1 cellular context compared by ENCODE assay signal in the genomic region with DNA sequence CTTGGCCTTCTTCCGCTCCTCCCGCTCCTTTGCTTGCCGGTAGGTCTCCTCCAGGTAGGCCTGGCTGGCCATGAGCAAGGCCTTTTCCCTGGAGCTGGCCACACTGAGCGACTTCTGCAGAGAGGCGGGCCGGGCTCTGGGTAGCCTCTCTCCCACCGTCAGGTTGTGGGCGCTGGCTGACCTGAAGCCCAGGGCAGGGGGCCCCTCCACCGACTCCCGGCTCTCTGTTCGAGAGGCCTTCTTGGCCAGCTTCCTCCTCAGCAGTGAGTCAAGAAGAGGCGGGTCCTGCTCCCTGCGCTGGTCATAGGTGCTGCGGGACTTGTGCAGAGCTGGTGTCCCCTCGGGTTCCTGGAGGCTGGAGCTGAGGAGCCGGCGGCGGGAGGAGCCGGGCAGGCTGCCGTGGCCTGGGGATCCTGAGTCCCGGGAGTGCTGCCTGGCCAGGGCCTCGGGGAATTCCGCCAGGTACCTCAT.
TF ChIP-seq lines count a peak whose summit lies in the region.

No MANE protein-coding gene starts in this region.

TF ChIP-seq in K562, 482 proteins besides CTCF, POLR2A, EP300 and RAD21:
- no peak for TF ChIP-seq BDP1 (IDR thresholded peaks at IDR 0.05; ENCODE audit: insufficient read depth, insufficient read length)
- TF ChIP-seq CREB1 (IDR thresholded peaks at IDR 0.05): no peak
- no peak for TF ChIP-seq CREB1 (CRISPR knock-in tag; IDR thresholded peaks at IDR 0.05)
- TF ChIP-seq, protein P1, sequence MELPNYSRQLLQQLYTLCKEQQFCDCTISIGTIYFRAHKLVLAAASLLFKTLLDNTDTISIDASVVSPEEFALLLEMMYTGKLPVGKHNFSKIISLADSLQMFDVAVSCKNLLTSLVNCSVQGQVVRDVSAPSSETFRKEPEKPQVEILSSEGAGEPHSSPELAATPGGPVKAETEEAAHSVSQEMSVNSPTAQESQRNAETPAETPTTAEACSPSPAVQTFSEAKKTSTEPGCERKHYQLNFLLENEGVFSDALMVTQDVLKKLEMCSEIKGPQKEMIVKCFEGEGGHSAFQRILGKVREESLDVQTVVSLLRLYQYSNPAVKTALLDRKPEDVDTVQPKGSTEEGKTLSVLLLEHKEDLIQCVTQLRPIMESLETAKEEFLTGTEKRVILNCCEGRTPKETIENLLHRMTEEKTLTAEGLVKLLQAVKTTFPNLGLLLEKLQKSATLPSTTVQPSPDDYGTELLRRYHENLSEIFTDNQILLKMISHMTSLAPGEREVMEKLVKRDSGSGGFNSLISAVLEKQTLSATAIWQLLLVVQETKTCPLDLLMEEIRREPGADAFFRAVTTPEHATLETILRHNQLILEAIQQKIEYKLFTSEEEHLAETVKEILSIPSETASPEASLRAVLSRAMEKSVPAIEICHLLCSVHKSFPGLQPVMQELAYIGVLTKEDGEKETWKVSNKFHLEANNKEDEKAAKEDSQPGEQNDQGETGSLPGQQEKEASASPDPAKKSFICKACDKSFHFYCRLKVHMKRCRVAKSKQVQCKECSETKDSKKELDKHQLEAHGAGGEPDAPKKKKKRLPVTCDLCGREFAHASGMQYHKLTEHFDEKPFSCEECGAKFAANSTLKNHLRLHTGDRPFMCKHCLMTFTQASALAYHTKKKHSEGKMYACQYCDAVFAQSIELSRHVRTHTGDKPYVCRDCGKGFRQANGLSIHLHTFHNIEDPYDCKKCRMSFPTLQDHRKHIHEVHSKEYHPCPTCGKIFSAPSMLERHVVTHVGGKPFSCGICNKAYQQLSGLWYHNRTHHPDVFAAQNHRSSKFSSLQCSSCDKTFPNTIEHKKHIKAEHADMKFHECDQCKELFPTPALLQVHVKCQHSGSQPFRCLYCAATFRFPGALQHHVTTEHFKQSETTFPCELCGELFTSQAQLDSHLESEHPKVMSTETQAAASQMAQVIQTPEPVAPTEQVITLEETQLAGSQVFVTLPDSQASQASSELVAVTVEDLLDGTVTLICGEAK (IDR thresholded peaks at IDR 0.05): no peak
- TF ChIP-seq, protein P1 (CRISPR knock-in tag; IDR thresholded peaks at IDR 0.05): no peak
- TF ChIP-seq, protein P2, sequence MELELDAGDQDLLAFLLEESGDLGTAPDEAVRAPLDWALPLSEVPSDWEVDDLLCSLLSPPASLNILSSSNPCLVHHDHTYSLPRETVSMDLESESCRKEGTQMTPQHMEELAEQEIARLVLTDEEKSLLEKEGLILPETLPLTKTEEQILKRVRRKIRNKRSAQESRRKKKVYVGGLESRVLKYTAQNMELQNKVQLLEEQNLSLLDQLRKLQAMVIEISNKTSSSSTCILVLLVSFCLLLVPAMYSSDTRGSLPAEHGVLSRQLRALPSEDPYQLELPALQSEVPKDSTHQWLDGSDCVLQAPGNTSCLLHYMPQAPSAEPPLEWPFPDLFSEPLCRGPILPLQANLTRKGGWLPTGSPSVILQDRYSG (tag; conservative IDR thresholded peaks at IDR 0.05; ENCODE audit: low read depth): no peak
- TF ChIP-seq, protein P3, sequence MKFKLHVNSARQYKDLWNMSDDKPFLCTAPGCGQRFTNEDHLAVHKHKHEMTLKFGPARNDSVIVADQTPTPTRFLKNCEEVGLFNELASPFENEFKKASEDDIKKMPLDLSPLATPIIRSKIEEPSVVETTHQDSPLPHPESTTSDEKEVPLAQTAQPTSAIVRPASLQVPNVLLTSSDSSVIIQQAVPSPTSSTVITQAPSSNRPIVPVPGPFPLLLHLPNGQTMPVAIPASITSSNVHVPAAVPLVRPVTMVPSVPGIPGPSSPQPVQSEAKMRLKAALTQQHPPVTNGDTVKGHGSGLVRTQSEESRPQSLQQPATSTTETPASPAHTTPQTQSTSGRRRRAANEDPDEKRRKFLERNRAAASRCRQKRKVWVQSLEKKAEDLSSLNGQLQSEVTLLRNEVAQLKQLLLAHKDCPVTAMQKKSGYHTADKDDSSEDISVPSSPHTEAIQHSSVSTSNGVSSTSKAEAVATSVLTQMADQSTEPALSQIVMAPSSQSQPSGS (CRISPR knock-in tag; IDR thresholded peaks at IDR 0.05): no peak
- no peak for TF ChIP-seq ZNF347 (CRISPR knock-in tag; IDR thresholded peaks at IDR 0.05; ENCODE audit: low read depth)
- TF ChIP-seq, protein P4, sequence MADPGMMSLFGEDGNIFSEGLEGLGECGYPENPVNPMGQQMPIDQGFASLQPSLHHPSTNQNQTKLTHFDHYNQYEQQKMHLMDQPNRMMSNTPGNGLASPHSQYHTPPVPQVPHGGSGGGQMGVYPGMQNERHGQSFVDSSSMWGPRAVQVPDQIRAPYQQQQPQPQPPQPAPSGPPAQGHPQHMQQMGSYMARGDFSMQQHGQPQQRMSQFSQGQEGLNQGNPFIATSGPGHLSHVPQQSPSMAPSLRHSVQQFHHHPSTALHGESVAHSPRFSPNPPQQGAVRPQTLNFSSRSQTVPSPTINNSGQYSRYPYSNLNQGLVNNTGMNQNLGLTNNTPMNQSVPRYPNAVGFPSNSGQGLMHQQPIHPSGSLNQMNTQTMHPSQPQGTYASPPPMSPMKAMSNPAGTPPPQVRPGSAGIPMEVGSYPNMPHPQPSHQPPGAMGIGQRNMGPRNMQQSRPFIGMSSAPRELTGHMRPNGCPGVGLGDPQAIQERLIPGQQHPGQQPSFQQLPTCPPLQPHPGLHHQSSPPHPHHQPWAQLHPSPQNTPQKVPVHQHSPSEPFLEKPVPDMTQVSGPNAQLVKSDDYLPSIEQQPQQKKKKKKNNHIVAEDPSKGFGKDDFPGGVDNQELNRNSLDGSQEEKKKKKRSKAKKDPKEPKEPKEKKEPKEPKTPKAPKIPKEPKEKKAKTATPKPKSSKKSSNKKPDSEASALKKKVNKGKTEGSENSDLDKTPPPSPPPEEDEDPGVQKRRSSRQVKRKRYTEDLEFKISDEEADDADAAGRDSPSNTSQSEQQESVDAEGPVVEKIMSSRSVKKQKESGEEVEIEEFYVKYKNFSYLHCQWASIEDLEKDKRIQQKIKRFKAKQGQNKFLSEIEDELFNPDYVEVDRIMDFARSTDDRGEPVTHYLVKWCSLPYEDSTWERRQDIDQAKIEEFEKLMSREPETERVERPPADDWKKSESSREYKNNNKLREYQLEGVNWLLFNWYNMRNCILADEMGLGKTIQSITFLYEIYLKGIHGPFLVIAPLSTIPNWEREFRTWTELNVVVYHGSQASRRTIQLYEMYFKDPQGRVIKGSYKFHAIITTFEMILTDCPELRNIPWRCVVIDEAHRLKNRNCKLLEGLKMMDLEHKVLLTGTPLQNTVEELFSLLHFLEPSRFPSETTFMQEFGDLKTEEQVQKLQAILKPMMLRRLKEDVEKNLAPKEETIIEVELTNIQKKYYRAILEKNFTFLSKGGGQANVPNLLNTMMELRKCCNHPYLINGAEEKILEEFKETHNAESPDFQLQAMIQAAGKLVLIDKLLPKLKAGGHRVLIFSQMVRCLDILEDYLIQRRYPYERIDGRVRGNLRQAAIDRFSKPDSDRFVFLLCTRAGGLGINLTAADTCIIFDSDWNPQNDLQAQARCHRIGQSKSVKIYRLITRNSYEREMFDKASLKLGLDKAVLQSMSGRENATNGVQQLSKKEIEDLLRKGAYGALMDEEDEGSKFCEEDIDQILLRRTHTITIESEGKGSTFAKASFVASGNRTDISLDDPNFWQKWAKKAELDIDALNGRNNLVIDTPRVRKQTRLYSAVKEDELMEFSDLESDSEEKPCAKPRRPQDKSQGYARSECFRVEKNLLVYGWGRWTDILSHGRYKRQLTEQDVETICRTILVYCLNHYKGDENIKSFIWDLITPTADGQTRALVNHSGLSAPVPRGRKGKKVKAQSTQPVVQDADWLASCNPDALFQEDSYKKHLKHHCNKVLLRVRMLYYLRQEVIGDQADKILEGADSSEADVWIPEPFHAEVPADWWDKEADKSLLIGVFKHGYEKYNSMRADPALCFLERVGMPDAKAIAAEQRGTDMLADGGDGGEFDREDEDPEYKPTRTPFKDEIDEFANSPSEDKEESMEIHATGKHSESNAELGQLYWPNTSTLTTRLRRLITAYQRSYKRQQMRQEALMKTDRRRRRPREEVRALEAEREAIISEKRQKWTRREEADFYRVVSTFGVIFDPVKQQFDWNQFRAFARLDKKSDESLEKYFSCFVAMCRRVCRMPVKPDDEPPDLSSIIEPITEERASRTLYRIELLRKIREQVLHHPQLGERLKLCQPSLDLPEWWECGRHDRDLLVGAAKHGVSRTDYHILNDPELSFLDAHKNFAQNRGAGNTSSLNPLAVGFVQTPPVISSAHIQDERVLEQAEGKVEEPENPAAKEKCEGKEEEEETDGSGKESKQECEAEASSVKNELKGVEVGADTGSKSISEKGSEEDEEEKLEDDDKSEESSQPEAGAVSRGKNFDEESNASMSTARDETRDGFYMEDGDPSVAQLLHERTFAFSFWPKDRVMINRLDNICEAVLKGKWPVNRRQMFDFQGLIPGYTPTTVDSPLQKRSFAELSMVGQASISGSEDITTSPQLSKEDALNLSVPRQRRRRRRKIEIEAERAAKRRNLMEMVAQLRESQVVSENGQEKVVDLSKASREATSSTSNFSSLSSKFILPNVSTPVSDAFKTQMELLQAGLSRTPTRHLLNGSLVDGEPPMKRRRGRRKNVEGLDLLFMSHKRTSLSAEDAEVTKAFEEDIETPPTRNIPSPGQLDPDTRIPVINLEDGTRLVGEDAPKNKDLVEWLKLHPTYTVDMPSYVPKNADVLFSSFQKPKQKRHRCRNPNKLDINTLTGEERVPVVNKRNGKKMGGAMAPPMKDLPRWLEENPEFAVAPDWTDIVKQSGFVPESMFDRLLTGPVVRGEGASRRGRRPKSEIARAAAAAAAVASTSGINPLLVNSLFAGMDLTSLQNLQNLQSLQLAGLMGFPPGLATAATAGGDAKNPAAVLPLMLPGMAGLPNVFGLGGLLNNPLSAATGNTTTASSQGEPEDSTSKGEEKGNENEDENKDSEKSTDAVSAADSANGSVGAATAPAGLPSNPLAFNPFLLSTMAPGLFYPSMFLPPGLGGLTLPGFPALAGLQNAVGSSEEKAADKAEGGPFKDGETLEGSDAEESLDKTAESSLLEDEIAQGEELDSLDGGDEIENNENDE (IDR thresholded peaks at IDR 0.05; ENCODE audit: low read depth, low read length): no peak
- TF ChIP-seq TBL1XR1 (IDR thresholded peaks at IDR 0.05; ENCODE audit: low read length in 2 of 2): no peak
- no peak for TF ChIP-seq BRD4 (IDR thresholded peaks at IDR 0.05)
- TF ChIP-seq ZNF3 (CRISPR knock-in tag; IDR thresholded peaks at IDR 0.05): no peak
- no peak for TF ChIP-seq NFRKB (IDR thresholded peaks at IDR 0.05; ENCODE audit: low read depth)
- TF ChIP-seq, protein P5, sequence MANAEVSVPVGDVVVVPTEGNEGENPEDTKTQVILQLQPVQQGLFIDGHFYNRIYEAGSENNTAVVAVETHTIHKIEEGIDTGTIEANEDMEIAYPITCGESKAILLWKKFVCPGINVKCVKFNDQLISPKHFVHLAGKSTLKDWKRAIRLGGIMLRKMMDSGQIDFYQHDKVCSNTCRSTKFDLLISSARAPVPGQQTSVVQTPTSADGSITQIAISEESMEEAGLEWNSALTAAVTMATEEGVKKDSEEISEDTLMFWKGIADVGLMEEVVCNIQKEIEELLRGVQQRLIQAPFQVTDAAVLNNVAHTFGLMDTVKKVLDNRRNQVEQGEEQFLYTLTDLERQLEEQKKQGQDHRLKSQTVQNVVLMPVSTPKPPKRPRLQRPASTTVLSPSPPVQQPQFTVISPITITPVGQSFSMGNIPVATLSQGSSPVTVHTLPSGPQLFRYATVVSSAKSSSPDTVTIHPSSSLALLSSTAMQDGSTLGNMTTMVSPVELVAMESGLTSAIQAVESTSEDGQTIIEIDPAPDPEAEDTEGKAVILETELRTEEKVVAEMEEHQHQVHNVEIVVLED (CRISPR knock-in tag; IDR thresholded peaks at IDR 0.05): no peak
- TF ChIP-seq, protein P6, sequence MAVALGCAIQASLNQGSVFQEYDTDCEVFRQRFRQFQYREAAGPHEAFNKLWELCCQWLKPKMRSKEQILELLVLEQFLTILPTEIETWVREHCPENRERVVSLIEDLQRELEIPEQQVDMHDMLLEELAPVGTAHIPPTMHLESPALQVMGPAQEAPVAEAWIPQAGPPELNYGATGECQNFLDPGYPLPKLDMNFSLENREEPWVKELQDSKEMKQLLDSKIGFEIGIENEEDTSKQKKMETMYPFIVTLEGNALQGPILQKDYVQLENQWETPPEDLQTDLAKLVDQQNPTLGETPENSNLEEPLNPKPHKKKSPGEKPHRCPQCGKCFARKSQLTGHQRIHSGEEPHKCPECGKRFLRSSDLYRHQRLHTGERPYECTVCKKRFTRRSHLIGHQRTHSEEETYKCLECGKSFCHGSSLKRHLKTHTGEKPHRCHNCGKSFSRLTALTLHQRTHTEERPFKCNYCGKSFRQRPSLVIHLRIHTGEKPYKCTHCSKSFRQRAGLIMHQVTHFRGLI (CRISPR knock-in tag; IDR thresholded peaks at IDR 0.05): no peak
- no peak for TF ChIP-seq ERF (CRISPR knock-in tag; IDR thresholded peaks at IDR 0.05)
- no peak for TF ChIP-seq ZNF212 (CRISPR knock-in tag; IDR thresholded peaks at IDR 0.05)
- TF ChIP-seq HLTF (IDR thresholded peaks at IDR 0.05): no peak
- no peak for TF ChIP-seq MXI1 (IDR thresholded peaks at IDR 0.05; ENCODE audit: low read depth, low read length)
TF ChIP-seq in K562: peak in this region for 0.
